2 cellular contexts compared by ENCODE assay signal in genomic region chr6:85642774-85643529, GRCh38.
TF ChIP-seq lines count a peak whose summit lies in the region.

Gene SYNCRIP, minus strand, starts transcription at chr6:85642886. Its CDS starts 1,447 bp downstream, at chr6:85641439.

TF ChIP-seq in IMR-90, 13 proteins besides CTCF, POLR2A, EP300 and RAD21:
- TF ChIP-seq BHLHE40 (IDR thresholded peaks at IDR 0.05; ENCODE audit: low read depth, low read length): peak; percentile 66
- TF ChIP-seq MXI1 (IDR thresholded peaks at IDR 0.05; ENCODE audit: borderline replicate concordance, low read depth, low read length): peak; percentile 65
- TF ChIP-seq MAFK (IDR thresholded peaks at IDR 0.05; ENCODE audit: low read depth, low read length): no peak
- peak; percentile 95 for TF ChIP-seq MAZ (IDR thresholded peaks at IDR 0.05; ENCODE audit: borderline replicate concordance, low read depth, low read length)
- TF ChIP-seq ELK1 (IDR thresholded peaks at IDR 0.05; ENCODE audit: borderline replicate concordance, low read depth, low read length): no peak
- TF ChIP-seq SMC3 (IDR thresholded peaks at IDR 0.05; ENCODE audit: low read depth, low read length): no peak
- no peak for TF ChIP-seq NFE2L2 (IDR thresholded peaks at IDR 0.05; ENCODE audit: low read depth, low read length)
- TF ChIP-seq FOS (IDR thresholded peaks at IDR 0.05; ENCODE audit: low read depth, low read length): no peak
- TF ChIP-seq RFX5 (IDR thresholded peaks at IDR 0.05; ENCODE audit: low read depth, low read length): no peak
- 0 out of 2 replicates have a peak, but pooled peaks have one; percentile 23 for TF ChIP-seq USF2 (IDR thresholded peaks at IDR 0.05; ENCODE audit: low read depth, low read length)
- peak; percentile 77 for TF ChIP-seq CHD1 (IDR thresholded peaks at IDR 0.05; ENCODE audit: low read depth, low read length)
- no peak for TF ChIP-seq CEBPB (IDR thresholded peaks at IDR 0.05; ENCODE audit: low read depth, low read length)
- no peak for TF ChIP-seq RCOR1 (IDR thresholded peaks at IDR 0.05; ENCODE audit: insufficient replicate concordance, low read length)

TF ChIP-seq in endothelial cell of umbilical vein, 7 proteins besides CTCF, POLR2A, EP300 and RAD21:
- TF ChIP-seq FOS (IDR thresholded peaks at IDR 0.05; ENCODE audit: borderline replicate concordance, insufficient read depth, low read length) (no peak), MYC (IDR thresholded peaks at IDR 0.05; ENCODE audit: low read depth, low read length) (peak; percentile 37), GATA2 (IDR thresholded peaks at IDR 0.05; ENCODE audit: insufficient read depth, insufficient read length, low read depth, low read length) (no peak), POLR2AphosphoS5 (IDR thresholded peaks at IDR 0.05; ENCODE audit: insufficient read depth, low read depth, low read length) (peak; percentile 98), JUN (IDR thresholded peaks at IDR 0.05; ENCODE audit: borderline replicate concordance, insufficient read depth, insufficient read length, low read depth) (no peak), MAX (IDR thresholded peaks at IDR 0.05; ENCODE audit: insufficient read depth, insufficient read length) (no peak)
